ENCODE assay signal across 9 cellular contexts in genomic region chr12:64680235-64680634, GRCh38.
DNase-seq lines count a peak whose midpoint lies in the region; ATAC-seq, FAIRE-seq and TF ChIP-seq lines count a peak whose summit lies in the region.
"Had no signal": no experiment of that assay in that cellular context is flagged by ENCODE, and none has a peak within 500 bp of the region (broad histone marks: within the 10 kb centered on the region; RNA-seq: fewer than 3 reads in every experiment).

No MANE protein-coding gene starts in this region.

- TF ChIP-seq RAD21 in K562 (CRISPR knock-in tag; conservative IDR thresholded peaks at IDR 0.05 in 1 of 2, IDR thresholded peaks at IDR 0.05 in 1 of 2): no peak

- in situ Hi-C loops in K562 (cut with MboI): no loop called here

- peak overlapping the region; percentile 84 for H3K27ac ChIP-seq in A673 (ENCODE audit: low read depth, low read length, poor library complexity, severe bottlenecking)
- H3K27ac ChIP-seq in K562 (ENCODE audit: extremely low read depth, low read depth, low read length): peak overlapping the region; percentile 51
- peak overlapping the region; percentile 91 for H3K27ac ChIP-seq in muscle layer of colon (ENCODE audit: low read depth, low read length)

- no peaks in the 10 kb centered on the region for H4K20me1 ChIP-seq in K562 (replicated peaks; ENCODE audit: control insufficient read depth, insufficient read depth, low read length)

- 27% methylated on average over 4 of the region's 4 CpGs for WGBS in K562 (ENCODE audit: insufficient coverage, low coverage, missing lambda C conversion rate)

- no peak for TF ChIP-seq POLR2A in K562 (conservative IDR thresholded peaks at IDR 0.05)

- no peak for FAIRE-seq in K562 (lab: Jason Lieb, UNC)

- H3K4me1 ChIP-seq in A673 (ENCODE audit: insufficient read depth, low read length, poor library complexity, severe bottlenecking) (peaks cover 59% of the 10 kb centered on the region), K562 (replicated peaks in 1 of 2; ENCODE audit: control insufficient read depth in 2 of 2, insufficient read depth in 2 of 2, low read length in 2 of 2) (peaks cover 23 to 30% of the 10 kb centered on the region in 2 experiments), muscle layer of colon (ENCODE audit: insufficient read depth, low read length) (peaks cover 67% of the 10 kb centered on the region)

- H3K9me1 ChIP-seq in K562 (ENCODE audit: control insufficient read depth, insufficient read depth, low read length): no peaks in the 10 kb centered on the region

- peak overlapping the region; percentile 32; the same call in 1 of the 2 replicates for H2AFZ ChIP-seq in K562 (ENCODE audit: low read depth, low read length)

- no peak for TF ChIP-seq CTCF in A673 (conservative IDR thresholded peaks at IDR 0.05; ENCODE audit: low read depth, low read length)
- no peak for TF ChIP-seq CTCF in K562 (IDR thresholded peaks at IDR 0.05 in 2 of 3, conservative IDR thresholded peaks at IDR 0.05 in 1 of 3; ENCODE audit: insufficient read depth in 2 of 3, low read depth in 1 of 3, low read length in 3 of 3)

- H3K27me3 ChIP-seq in A673 (replicated peaks; ENCODE audit: insufficient read depth, low read depth, low read length, poor library complexity): no peaks in the 10 kb centered on the region
- H3K27me3 ChIP-seq in K562 (ENCODE audit: control insufficient read depth in 2 of 2, insufficient read depth in 2 of 2, low read length in 2 of 2): no peaks in the 10 kb centered on the region
- no peaks in the 10 kb centered on the region for H3K27me3 ChIP-seq in muscle layer of colon (ENCODE audit: control insufficient read depth in 1 of 2, insufficient read depth in 2 of 2, low read length in 2 of 2)

- CTCF ChIA-PET in A673 (lab: Charles Lee) (no interaction called here), K562 (lab: Yijun Ruan, JAX; ENCODE audit: low intra/inter-chr PET ratio) (no interaction called here)

- peaks cover 71% of the 10 kb centered on the region for H3K79me2 ChIP-seq in K562 (ENCODE audit: control insufficient read depth, insufficient read depth, low read length)

- H3K9ac ChIP-seq in K562 (ENCODE audit: insufficient read depth in 1 of 2, low read depth in 2 of 2, low read length in 2 of 2): peak overlapping the region; percentile 37 to 44; a peak in 2 of 4 replicates
- H3K9ac ChIP-seq in muscle layer of colon (ENCODE audit: low read length): peak overlapping the region; percentile 2

- POLR2A ChIA-PET in A673 (lab: Charles Lee; ENCODE audit: low non-redundant PET) (no interaction called here), K562 (lab: Yijun Ruan, JAX) (interaction anchor here (0.5 to 1.1 kb wide), 4 partner anchors 11 to 148 kb away, joined by 3 to 5 read pairs (median 3); no protein-coding TSS in a partner anchor)

- H3K9me3 ChIP-seq in A673 (ENCODE audit: low read depth, low read length, poor library complexity, severe bottlenecking) (no peaks in the 10 kb centered on the region), K562 (replicated peaks; ENCODE audit: control insufficient read depth, insufficient read depth, low read depth, low read length) (no peaks in the 10 kb centered on the region), muscle layer of colon (ENCODE audit: low read length) (no peaks in the 10 kb centered on the region)

- no TSS peak for BruUV-seq in A673 (replicated peaks; lab: Mats Ljungman, UMichigan)
- no TSS peak for BruUV-seq in K562 (replicated peaks; lab: Mats Ljungman, UMichigan)

- H3K4me3 ChIP-seq in A673 (ENCODE audit: low read depth, low read length, poor library complexity, severe bottlenecking): peak overlapping the region; percentile 32
- H3K4me3 ChIP-seq in K562: no peak overlapping the region
- H3K4me3 ChIP-seq in muscle layer of colon (ENCODE audit: low read depth in 1 of 2, low read length in 2 of 2): peak overlapping the region in 1 of 2 donors; percentile 5

- no peak for TF ChIP-seq EP300 in K562 (IDR thresholded peaks at IDR 0.05; ENCODE audit: low read length)

- peak overlapping the region; percentile 59 for H3K4me2 ChIP-seq in K562 (ENCODE audit: insufficient read depth, low read length)

- ATAC-seq in K562 (peak; percentile 76), GM18498 (IDR thresholded peaks at IDR 0.05; ENCODE audit: unreplicated experiment) (no peak)

- intact Hi-C loops in A673 (cut with micrococcal nuclease; ENCODE audit: unreplicated experiment): no loop called here
- intact Hi-C loops in K562 (cut with micrococcal nuclease): no loop called here

- H3K36me3 ChIP-seq in A673 (ENCODE audit: insufficient read depth, low read length, poor library complexity, severe bottlenecking) (no peaks in the 10 kb centered on the region), K562 (ENCODE audit: control insufficient read depth, insufficient read depth, low read length) (peaks cover 7% of the 10 kb centered on the region; the same call in 2 of the 3 replicates), muscle layer of colon (ENCODE audit: insufficient read depth, low read length) (peaks cover 2% of the 10 kb centered on the region)

- DNase-seq in A673 (ENCODE audit: low spot score): no peak
- DNase-seq in M059J (ENCODE audit: low read depth): peak; percentile 37
- peak; percentile 45 to 62 (median 46) for DNase-seq in K562 (ENCODE audit: extremely low read depth in 1 of 4, low spot score in 3 of 4)
- no peak for DNase-seq in HuH-7.5 (ENCODE audit: low spot score)
- no peak for DNase-seq in DMS153 treated with DMSO at 0.1 percent for 48 hours (lab: John Stamatoyannopoulos, UW; ENCODE audit: unreplicated experiment)
- DNase-seq in DMS79 (lab: John Stamatoyannopoulos, UW): no peak
- DNase-seq: GDM1 had no signal

TF ChIP-seq in K562, 482 proteins besides CTCF, POLR2A, EP300 and RAD21:
- TF ChIP-seq YY1 (IDR thresholded peaks at IDR 0.05; ENCODE audit: borderline replicate concordance in 1 of 3, control insufficient read depth in 1 of 3, extremely low read depth in 1 of 3, insufficient read depth in 3 of 3, insufficient read length in 1 of 3, insufficient replicate concordance in 2 of 3, low read depth in 1 of 3, low read length in 2 of 3): peak; percentile 48 to 91 (median 64)
- TF ChIP-seq NR2C2 (CRISPR knock-in tag; IDR thresholded peaks at IDR 0.05): no peak
- peak; percentile 74 for TF ChIP-seq NR2C2 (tag; IDR thresholded peaks at IDR 0.05)
- peak; percentile 79 for TF ChIP-seq NR2C1 (IDR thresholded peaks at IDR 0.05)
- TF ChIP-seq NR2C1 (tag; IDR thresholded peaks at IDR 0.05): peak; percentile 85
- no peak for TF ChIP-seq E2F5 (CRISPR knock-in tag; IDR thresholded peaks at IDR 0.05)
- TF ChIP-seq TGIF2 (CRISPR knock-in tag; IDR thresholded peaks at IDR 0.05): no peak

Comparison
In these comparisons a context has a peak if more than half of its experiments do, and no peak if none do; other contexts are left out.
1. DNase-seq: peak in M059J (single experiment) and K562 (4 of 4); none in A673 (single experiment), HuH-7.5 (single experiment), DMS153 treated with DMSO at 0.1 percent for 48 hours (single experiment) and DMS79 (single experiment).
2. Peak in every context shown above with its lines, with median percentiles within 50 percentile points of each other: H3K27ac ChIP-seq.